Comparison of ENCODE assay signal across 8 cellular contexts in genomic region chr6:168060521-168060931, GRCh38. TPM values are rescaled to one million over a fixed set of nuclear protein-coding genes. Genes with fewer than 3 reads are reported as not detected.
A peak's percentile ranks its signal among the peaks of the same experiment; 100 is the strongest.
DNase-seq lines count a peak whose midpoint lies in the region; ATAC-seq and TF ChIP-seq lines count a peak whose summit lies in the region.

No MANE protein-coding gene starts in this region.

- no peaks in the 10 kb centered on the region for H3K36me3 Mint-ChIP-seq in activated T-helper 17 cell treated with anti-CD3 and anti-CD28 coated beads, Interleukin-2, amount 50 U/mL, for 72 hours (ENCODE audit: low read depth)
- no peaks in the 10 kb centered on the region for H3K36me3 Mint-ChIP-seq in activated CD4-positive, alpha-beta T cell treated with anti-CD3 and anti-CD28 coated beads, Interleukin-2, amount 10 ng/mL, durations not matched to agents 24 days and 14 days (ENCODE audit: low read depth)

- H3K9me3 Mint-ChIP-seq in activated T-helper 17 cell treated with anti-CD3 and anti-CD28 coated beads, Interleukin-2, amount 50 U/mL, for 72 hours, result no peaks in the 10 kb centered on the region
- no peaks in the 10 kb centered on the region for H3K9me3 Mint-ChIP-seq in activated CD4-positive, alpha-beta T cell treated with anti-CD3 and anti-CD28 coated beads, Interleukin-2, amount 10 ng/mL, durations not matched to agents 24 days and 14 days

- TF ChIP-seq CTCF in brain microvascular endothelial cell (IDR thresholded peaks at IDR 0.05; ENCODE audit: low read depth, low read length, missing control alignments), result peak; percentile 72
- TF ChIP-seq CTCF in upper lobe of left lung (IDR thresholded peaks at IDR 0.05), result peak in 4 of 6 experiments; percentile 30 to 51 (median 44)

- H3K27ac Mint-ChIP-seq in activated T-helper 17 cell treated with anti-CD3 and anti-CD28 coated beads, Interleukin-2, amount 50 U/mL, for 72 hours, result no peak overlapping the region
- H3K27ac Mint-ChIP-seq in activated CD4-positive, alpha-beta T cell treated with anti-CD3 and anti-CD28 coated beads, Interleukin-2, amount 10 ng/mL, durations not matched to agents 24 days and 14 days, result no peak overlapping the region

- H3K27ac ChIP-seq in brain microvascular endothelial cell, result no peak overlapping the region
- no peak overlapping the region for H3K27ac ChIP-seq in upper lobe of left lung

- H3K36me3 ChIP-seq in brain microvascular endothelial cell (replicated peaks), result no peaks in the 10 kb centered on the region
- H3K36me3 ChIP-seq in upper lobe of left lung, result no peaks in the 10 kb centered on the region

- no peak for TF ChIP-seq POLR2A in upper lobe of left lung (IDR thresholded peaks at IDR 0.05)

- 68 to 72% methylated on average over 10 to 12 of the region's 12 CpGs for WGBS in upper lobe of left lung, 2 donors

- intact Hi-C loops in left colon (cut with DNase I, micrococcal nuclease), result no loop called here
- intact Hi-C loops in activated CD4-positive, alpha-beta T cell treated with anti-CD3 and anti-CD28 coated beads, Interleukin-2, amount 10 ng/mL, durations not matched to agents 24 days and 14 days (cut with micrococcal nuclease), result no loop called here

- no peak overlapping the region for H3K4me3 Mint-ChIP-seq in activated T-helper 17 cell treated with anti-CD3 and anti-CD28 coated beads, Interleukin-2, amount 50 U/mL, for 72 hours
- no peak overlapping the region for H3K4me3 Mint-ChIP-seq in activated CD4-positive, alpha-beta T cell treated with anti-CD3 and anti-CD28 coated beads, Interleukin-2, amount 10 ng/mL, durations not matched to agents 24 days and 14 days

- no peaks in the 10 kb centered on the region for H3K4me1 Mint-ChIP-seq in activated T-helper 17 cell treated with anti-CD3 and anti-CD28 coated beads, Interleukin-2, amount 50 U/mL, for 72 hours
- no peaks in the 10 kb centered on the region for H3K4me1 Mint-ChIP-seq in activated CD4-positive, alpha-beta T cell treated with anti-CD3 and anti-CD28 coated beads, Interleukin-2, amount 10 ng/mL, durations not matched to agents 24 days and 14 days

- in situ Hi-C loops in brain microvascular endothelial cell (cut with HindIII; ENCODE audit: low pct_ligation_motif_present, low sequenced_read_pairs), result no loop called here

- H3K27me3 ChIP-seq in brain microvascular endothelial cell (replicated peaks), result no peaks in the 10 kb centered on the region
- H3K27me3 ChIP-seq in upper lobe of left lung, result no peaks in the 10 kb centered on the region

- no peak for TF ChIP-seq EP300 in upper lobe of left lung (IDR thresholded peaks at IDR 0.05)

- H3K9me3 ChIP-seq in upper lobe of left lung, result no peaks in the 10 kb centered on the region

- ATAC-seq in left colon, result peak; percentile 73
- peak in 1 of 2 donors; percentile 30 for ATAC-seq in upper lobe of left lung (ENCODE audit: low FRiP score in 2 of 2)
- ATAC-seq in GM18858 (IDR thresholded peaks at IDR 0.05; ENCODE audit: unreplicated experiment), result no peak
- ATAC-seq in activated T-helper 17 cell treated with anti-CD3 and anti-CD28 coated beads, Interleukin-2, amount 50 U/mL, for 72 hours (replicated peaks), result no peak

- DNase-seq in 8988T (peak; percentile 68), HPDE6-E6E7 (ENCODE audit: extremely low spot score) (peak; percentile 20), brain microvascular endothelial cell (peak; percentile 62), left colon (peak; percentile 81 to 86), upper lobe of left lung (peak in 1 of 2 donors; percentile 67)
- DNase-seq in activated CD4-positive, alpha-beta T cell treated with anti-CD3 and anti-CD28 coated beads, Interleukin-2, amount 10 ng/mL, durations not matched to agents 24 days and 14 days, result no peak

- no peak overlapping the region for H3K4me3 ChIP-seq in brain microvascular endothelial cell (ENCODE audit: low read depth, low read length)
- H3K4me3 ChIP-seq in upper lobe of left lung, result no peak overlapping the region

- no peaks in the 10 kb centered on the region for H3K27me3 Mint-ChIP-seq in activated T-helper 17 cell treated with anti-CD3 and anti-CD28 coated beads, Interleukin-2, amount 50 U/mL, for 72 hours
- no peaks in the 10 kb centered on the region for H3K27me3 Mint-ChIP-seq in activated CD4-positive, alpha-beta T cell treated with anti-CD3 and anti-CD28 coated beads, Interleukin-2, amount 10 ng/mL, durations not matched to agents 24 days and 14 days

- H3K4me1 ChIP-seq in upper lobe of left lung, result peaks cover 0 to 5% (median 4%) of the 10 kb centered on the region in 4 donors

RNA-seq across cellular contexts. Expression of gene FRMD1, which starts 18.5 kb away (rescaled TPM):
- total RNA-seq in left colon (10 to 100 TPM; 22.8 to 35.5 TPM), upper lobe of left lung (not detected)
- total RNA-seq in activated T-helper 17 cell treated with anti-CD3 and anti-CD28 coated beads, Interleukin-2, amount 50 U/mL, for 72 hours, result not detected
- not detected in 2 replicates for total RNA-seq in activated CD4-positive, alpha-beta T cell treated with anti-CD3 and anti-CD28 coated beads, Interleukin-2, amount 10 ng/mL, durations not matched to agents 24 days and 14 days

Comparison
In these comparisons a context has a peak if more than half of its experiments do, and no peak if none do; other contexts are left out.
1. RNA of gene FRMD1, which starts 18.5 kb away (total RNA-seq): 22.8 to 35.5 TPM in left colon; not detected in activated T-helper 17 cell treated with anti-CD3 and anti-CD28 coated beads, Interleukin-2, amount 50 U/mL, for 72 hours, not detected in upper lobe of left lung and not detected in activated CD4-positive, alpha-beta T cell treated with anti-CD3 and anti-CD28 coated beads, Interleukin-2, amount 10 ng/mL, durations not matched to agents 24 days and 14 days; every median in the first group is over 10 times any median in the second.